In the genomic region with DNA sequence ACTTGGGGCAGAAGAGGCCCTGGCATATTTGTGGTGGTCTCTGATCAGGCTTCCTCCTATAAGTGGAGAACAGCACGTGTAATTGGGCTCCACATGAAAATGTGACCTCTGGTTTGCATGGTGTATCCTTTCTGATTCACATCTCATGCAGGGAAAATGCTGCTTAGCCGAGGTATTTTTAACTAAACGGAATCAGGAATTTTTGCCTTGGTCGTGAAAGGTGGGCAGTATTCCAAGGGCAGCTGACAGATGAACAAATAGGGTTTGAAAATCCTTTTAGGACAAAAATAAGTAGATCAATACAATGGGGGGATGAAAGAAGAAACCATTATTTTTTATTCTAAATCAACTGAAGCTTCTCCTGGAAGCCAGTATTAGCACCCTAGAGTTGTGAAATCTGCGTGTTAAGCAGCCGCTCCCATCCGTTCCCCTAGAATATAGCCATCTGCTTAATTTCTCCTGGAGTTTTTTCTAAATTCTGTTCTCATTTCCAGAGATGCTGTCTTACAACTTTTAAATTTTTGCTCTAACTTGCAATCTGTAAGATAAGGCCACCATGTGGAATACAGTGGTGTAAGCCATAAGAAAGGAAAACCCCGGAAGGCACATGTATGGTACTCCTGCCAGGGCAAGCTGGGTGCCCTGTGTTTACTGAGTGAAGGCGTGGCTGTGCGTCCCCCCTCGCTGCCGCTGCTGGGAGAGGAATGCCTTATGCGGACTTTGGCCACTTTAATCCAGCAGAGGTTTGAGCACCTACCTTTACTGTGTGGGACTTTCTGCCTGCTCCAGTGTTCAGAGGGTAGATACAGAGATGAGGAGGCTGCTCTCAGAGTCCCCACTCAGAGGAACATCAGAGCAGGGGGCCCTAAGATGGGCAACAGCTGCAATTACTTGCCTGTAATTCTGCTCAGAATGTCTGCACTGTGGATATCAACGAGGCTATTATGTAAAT, we compare ENCODE assay signal across 1 cellular context.
TF ChIP-seq lines count a peak whose summit lies in the region.

No MANE protein-coding gene starts in this region.

TF ChIP-seq in HepG2, 621 proteins besides CTCF, POLR2A, EP300 and RAD21 (continued from another document and continues in another):
- TF ChIP-seq, protein P1, sequence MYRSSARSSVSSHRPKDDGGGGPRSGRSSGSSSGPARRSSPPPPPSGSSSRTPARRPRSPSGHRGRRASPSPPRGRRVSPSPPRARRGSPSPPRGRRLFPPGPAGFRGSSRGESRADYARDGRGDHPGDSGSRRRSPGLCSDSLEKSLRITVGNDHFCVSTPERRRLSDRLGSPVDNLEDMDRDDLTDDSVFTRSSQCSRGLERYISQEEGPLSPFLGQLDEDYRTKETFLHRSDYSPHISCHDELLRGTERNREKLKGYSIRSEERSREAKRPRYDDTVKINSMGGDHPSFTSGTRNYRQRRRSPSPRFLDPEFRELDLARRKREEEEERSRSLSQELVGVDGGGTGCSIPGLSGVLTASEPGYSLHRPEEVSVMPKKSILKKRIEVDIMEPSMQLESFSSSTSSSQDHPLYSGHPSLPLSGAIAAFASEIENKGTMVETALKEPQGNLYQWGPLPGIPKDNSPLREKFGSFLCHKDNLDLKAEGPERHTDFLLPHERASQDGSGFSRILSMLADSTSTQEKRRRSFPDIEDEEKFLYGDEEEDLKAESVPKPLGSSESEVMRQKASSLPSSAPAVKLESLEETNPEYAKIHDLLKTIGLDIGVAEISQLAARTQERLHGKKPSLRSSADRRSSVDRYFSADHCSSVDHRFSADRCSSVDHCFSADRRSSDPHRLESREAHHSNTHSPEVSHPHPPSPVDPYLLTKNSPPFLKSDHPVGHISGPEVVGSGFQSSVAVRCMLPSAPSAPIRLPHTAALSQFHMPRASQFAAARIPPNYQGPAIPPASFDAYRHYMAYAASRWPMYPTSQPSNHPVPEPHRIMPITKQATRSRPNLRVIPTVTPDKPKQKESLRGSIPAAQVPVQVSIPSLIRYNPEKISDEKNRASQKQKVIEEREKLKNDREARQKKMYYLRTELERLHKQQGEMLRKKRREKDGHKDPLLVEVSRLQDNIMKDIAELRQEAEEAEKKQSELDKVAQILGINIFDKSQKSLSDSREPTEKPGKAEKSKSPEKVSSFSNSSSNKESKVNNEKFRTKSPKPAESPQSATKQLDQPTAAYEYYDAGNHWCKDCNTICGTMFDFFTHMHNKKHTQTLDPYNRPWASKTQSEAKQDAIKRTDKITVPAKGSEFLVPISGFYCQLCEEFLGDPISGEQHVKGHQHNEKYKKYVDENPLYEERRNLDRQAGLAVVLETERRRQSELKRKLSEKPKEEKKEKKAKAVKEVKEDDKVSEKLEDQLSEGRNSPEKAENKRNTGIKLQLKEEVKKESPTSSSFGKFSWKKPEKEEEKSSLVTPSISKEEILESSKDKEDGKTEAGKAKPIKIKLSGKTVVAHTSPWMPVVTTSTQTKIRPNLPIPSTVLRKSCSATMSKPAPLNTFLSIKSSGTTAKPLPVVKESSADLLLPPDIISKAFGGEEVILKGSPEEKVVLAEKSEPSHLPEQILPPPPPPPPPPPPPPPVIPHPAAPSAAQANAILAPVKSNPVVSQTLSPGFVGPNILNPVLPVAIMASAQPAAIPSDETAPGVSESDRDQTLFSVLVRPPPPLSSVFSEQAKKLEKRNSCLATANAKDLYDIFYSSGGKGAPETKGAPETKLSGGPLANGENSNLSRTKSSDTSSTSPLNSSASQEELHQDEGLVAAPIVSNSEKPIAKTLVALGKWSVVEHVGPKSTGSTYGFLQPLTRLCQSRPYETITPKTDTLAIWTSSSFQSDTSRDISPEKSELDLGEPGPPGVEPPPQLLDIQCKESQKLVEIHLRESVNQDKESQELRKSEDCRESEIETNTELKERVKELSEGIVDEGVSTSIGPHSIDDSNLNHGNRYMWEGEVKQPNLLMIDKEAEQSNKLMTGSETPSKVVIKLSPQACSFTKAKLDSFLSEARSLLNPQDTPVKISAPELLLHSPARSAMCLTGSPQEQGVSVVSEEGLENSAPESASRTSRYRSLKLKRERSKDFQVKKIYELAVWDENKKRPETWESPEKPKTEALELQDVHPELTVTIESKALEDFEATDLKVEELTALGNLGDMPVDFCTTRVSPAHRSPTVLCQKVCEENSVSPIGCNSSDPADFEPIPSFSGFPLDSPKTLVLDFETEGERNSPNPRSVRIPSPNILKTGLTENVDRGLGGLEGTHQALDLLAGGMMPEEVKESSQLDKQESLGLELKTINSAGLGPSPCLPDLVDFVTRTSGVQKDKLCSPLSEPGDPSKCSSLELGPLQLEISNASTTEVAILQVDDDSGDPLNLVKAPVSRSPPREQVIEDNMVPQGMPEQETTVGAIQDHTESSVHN (CRISPR knock-in tag; IDR thresholded peaks at IDR 0.05), result 0 out of 2 replicates have a peak, but pooled peaks have one; percentile 66
- TF ChIP-seq ZNF678 (CRISPR knock-in tag; IDR thresholded peaks at IDR 0.05) (0 out of 2 replicates have a peak, but pooled peaks have one; percentile 34), TBP (CRISPR knock-in tag; IDR thresholded peaks at IDR 0.05) (no peak), ZNF792 (CRISPR knock-in tag; IDR thresholded peaks at IDR 0.05) (peak; percentile 84; the same call in 1 of the 2 replicates), ZNF816 (CRISPR knock-in tag; IDR thresholded peaks at IDR 0.05; ENCODE audit: borderline replicate concordance) (no peak), ZNF451 (CRISPR knock-in tag; IDR thresholded peaks at IDR 0.05) (0 out of 2 replicates have a peak, but pooled peaks have one; percentile 18), ZNF383 (CRISPR knock-in tag; IDR thresholded peaks at IDR 0.05; ENCODE audit: borderline replicate concordance) (no peak), ZNF251 (CRISPR knock-in tag; IDR thresholded peaks at IDR 0.05) (no peak), HMG20B (CRISPR knock-in tag; conservative IDR thresholded peaks at IDR 0.05) (peak; percentile 93), KDM4B (CRISPR knock-in tag; IDR thresholded peaks at IDR 0.05) (0 out of 2 replicates have a peak, but pooled peaks have one; percentile 80), KDM6A (CRISPR knock-in tag; IDR thresholded peaks at IDR 0.05; ENCODE audit: low read depth) (peak; percentile 86), CEBPG (CRISPR knock-in tag; IDR thresholded peaks at IDR 0.05) (peak; percentile 57; the same call in 1 of the 2 replicates), ZNF335 (CRISPR knock-in tag; IDR thresholded peaks at IDR 0.05) (peak; percentile 56; the same call in 1 of the 2 replicates), RXRA (CRISPR knock-in tag; IDR thresholded peaks at IDR 0.05) (peak; percentile 86), ELF1 (CRISPR knock-in tag; IDR thresholded peaks at IDR 0.05) (peak; percentile 69), ZNF614 (CRISPR knock-in tag; IDR thresholded peaks at IDR 0.05; ENCODE audit: borderline replicate concordance) (peak; percentile 77; the same call in 1 of the 2 replicates), ZKSCAN8 (CRISPR knock-in tag; IDR thresholded peaks at IDR 0.05; ENCODE audit: borderline replicate concordance) (peak; percentile 91; the same call in 1 of the 2 replicates), ZZZ3 (CRISPR knock-in tag; IDR thresholded peaks at IDR 0.05; ENCODE audit: borderline replicate concordance) (no peak), BRCA1 (CRISPR knock-in tag; IDR thresholded peaks at IDR 0.05) (peak; percentile 42; the same call in 1 of the 2 replicates), MYC (CRISPR knock-in tag; IDR thresholded peaks at IDR 0.05; ENCODE audit: borderline replicate concordance) (peak; percentile 92), SNAPC2 (CRISPR knock-in tag; IDR thresholded peaks at IDR 0.05) (0 out of 2 replicates have a peak, but pooled peaks have one; percentile 57), ZNF205 (CRISPR knock-in tag; IDR thresholded peaks at IDR 0.05) (peak; percentile 71; the same call in 1 of the 2 replicates), NAIF1 (CRISPR knock-in tag; IDR thresholded peaks at IDR 0.05; ENCODE audit: borderline replicate concordance) (peak; percentile 48; the same call in 1 of the 2 replicates)
- TF ChIP-seq, protein P2, sequence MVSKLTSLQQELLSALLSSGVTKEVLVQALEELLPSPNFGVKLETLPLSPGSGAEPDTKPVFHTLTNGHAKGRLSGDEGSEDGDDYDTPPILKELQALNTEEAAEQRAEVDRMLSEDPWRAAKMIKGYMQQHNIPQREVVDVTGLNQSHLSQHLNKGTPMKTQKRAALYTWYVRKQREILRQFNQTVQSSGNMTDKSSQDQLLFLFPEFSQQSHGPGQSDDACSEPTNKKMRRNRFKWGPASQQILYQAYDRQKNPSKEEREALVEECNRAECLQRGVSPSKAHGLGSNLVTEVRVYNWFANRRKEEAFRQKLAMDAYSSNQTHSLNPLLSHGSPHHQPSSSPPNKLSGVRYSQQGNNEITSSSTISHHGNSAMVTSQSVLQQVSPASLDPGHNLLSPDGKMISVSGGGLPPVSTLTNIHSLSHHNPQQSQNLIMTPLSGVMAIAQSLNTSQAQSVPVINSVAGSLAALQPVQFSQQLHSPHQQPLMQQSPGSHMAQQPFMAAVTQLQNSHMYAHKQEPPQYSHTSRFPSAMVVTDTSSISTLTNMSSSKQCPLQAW (CRISPR knock-in tag; IDR thresholded peaks at IDR 0.05), result peak; percentile 80; the same call in 1 of the 2 replicates
- TF ChIP-seq, protein P3, sequence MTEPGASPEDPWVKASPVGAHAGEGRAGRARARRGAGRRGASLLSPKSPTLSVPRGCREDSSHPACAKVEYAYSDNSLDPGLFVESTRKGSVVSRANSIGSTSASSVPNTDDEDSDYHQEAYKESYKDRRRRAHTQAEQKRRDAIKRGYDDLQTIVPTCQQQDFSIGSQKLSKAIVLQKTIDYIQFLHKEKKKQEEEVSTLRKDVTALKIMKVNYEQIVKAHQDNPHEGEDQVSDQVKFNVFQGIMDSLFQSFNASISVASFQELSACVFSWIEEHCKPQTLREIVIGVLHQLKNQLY (CRISPR knock-in tag; IDR thresholded peaks at IDR 0.05), result peak; percentile 77; the same call in 1 of the 2 replicates
- TF ChIP-seq, protein P4, sequence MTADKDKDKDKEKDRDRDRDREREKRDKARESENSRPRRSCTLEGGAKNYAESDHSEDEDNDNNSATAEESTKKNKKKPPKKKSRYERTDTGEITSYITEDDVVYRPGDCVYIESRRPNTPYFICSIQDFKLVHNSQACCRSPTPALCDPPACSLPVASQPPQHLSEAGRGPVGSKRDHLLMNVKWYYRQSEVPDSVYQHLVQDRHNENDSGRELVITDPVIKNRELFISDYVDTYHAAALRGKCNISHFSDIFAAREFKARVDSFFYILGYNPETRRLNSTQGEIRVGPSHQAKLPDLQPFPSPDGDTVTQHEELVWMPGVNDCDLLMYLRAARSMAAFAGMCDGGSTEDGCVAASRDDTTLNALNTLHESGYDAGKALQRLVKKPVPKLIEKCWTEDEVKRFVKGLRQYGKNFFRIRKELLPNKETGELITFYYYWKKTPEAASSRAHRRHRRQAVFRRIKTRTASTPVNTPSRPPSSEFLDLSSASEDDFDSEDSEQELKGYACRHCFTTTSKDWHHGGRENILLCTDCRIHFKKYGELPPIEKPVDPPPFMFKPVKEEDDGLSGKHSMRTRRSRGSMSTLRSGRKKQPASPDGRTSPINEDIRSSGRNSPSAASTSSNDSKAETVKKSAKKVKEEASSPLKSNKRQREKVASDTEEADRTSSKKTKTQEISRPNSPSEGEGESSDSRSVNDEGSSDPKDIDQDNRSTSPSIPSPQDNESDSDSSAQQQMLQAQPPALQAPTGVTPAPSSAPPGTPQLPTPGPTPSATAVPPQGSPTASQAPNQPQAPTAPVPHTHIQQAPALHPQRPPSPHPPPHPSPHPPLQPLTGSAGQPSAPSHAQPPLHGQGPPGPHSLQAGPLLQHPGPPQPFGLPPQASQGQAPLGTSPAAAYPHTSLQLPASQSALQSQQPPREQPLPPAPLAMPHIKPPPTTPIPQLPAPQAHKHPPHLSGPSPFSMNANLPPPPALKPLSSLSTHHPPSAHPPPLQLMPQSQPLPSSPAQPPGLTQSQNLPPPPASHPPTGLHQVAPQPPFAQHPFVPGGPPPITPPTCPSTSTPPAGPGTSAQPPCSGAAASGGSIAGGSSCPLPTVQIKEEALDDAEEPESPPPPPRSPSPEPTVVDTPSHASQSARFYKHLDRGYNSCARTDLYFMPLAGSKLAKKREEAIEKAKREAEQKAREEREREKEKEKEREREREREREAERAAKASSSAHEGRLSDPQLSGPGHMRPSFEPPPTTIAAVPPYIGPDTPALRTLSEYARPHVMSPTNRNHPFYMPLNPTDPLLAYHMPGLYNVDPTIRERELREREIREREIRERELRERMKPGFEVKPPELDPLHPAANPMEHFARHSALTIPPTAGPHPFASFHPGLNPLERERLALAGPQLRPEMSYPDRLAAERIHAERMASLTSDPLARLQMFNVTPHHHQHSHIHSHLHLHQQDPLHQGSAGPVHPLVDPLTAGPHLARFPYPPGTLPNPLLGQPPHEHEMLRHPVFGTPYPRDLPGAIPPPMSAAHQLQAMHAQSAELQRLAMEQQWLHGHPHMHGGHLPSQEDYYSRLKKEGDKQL (CRISPR knock-in tag; IDR thresholded peaks at IDR 0.05; ENCODE audit: low read depth), result peak; percentile 59; the same call in 1 of the 2 replicates
- TF ChIP-seq, protein P5, sequence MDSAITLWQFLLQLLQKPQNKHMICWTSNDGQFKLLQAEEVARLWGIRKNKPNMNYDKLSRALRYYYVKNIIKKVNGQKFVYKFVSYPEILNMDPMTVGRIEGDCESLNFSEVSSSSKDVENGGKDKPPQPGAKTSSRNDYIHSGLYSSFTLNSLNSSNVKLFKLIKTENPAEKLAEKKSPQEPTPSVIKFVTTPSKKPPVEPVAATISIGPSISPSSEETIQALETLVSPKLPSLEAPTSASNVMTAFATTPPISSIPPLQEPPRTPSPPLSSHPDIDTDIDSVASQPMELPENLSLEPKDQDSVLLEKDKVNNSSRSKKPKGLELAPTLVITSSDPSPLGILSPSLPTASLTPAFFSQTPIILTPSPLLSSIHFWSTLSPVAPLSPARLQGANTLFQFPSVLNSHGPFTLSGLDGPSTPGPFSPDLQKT (CRISPR knock-in tag; IDR thresholded peaks at IDR 0.05; ENCODE audit: borderline replicate concordance), result no peak
